ENCODE assay signal across 1 cellular context in genomic region chr11:130525307-130525706, GRCh38.
TF ChIP-seq lines count a peak whose summit lies in the region.

No MANE protein-coding gene starts in this region.

TF ChIP-seq in GM23338, 12 proteins besides CTCF, POLR2A, EP300 and RAD21 (continued from another document):
- TF ChIP-seq ZNF462 (CRISPR knock-in tag; IDR thresholded peaks at IDR 0.05) = no peak
- TF ChIP-seq, protein P1, sequence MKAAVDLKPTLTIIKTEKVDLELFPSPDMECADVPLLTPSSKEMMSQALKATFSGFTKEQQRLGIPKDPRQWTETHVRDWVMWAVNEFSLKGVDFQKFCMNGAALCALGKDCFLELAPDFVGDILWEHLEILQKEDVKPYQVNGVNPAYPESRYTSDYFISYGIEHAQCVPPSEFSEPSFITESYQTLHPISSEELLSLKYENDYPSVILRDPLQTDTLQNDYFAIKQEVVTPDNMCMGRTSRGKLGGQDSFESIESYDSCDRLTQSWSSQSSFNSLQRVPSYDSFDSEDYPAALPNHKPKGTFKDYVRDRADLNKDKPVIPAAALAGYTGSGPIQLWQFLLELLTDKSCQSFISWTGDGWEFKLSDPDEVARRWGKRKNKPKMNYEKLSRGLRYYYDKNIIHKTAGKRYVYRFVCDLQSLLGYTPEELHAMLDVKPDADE (IDR thresholded peaks at IDR 0.05) = no peak
- no peak for TF ChIP-seq STAT1 (IDR thresholded peaks at IDR 0.05; ENCODE audit: unreplicated experiment)
- no peak for TF ChIP-seq ZNF331 (CRISPR knock-in tag; IDR thresholded peaks at IDR 0.05; ENCODE audit: low read depth)
- no peak for TF ChIP-seq POLR2AphosphoS5 (IDR thresholded peaks at IDR 0.05; ENCODE audit: low read depth)
- no peak for TF ChIP-seq JUNB (IDR thresholded peaks at IDR 0.05; ENCODE audit: unreplicated experiment)
- TF ChIP-seq ZNF114 (CRISPR knock-in tag; IDR thresholded peaks at IDR 0.05) = no peak
